In the genomic region with DNA sequence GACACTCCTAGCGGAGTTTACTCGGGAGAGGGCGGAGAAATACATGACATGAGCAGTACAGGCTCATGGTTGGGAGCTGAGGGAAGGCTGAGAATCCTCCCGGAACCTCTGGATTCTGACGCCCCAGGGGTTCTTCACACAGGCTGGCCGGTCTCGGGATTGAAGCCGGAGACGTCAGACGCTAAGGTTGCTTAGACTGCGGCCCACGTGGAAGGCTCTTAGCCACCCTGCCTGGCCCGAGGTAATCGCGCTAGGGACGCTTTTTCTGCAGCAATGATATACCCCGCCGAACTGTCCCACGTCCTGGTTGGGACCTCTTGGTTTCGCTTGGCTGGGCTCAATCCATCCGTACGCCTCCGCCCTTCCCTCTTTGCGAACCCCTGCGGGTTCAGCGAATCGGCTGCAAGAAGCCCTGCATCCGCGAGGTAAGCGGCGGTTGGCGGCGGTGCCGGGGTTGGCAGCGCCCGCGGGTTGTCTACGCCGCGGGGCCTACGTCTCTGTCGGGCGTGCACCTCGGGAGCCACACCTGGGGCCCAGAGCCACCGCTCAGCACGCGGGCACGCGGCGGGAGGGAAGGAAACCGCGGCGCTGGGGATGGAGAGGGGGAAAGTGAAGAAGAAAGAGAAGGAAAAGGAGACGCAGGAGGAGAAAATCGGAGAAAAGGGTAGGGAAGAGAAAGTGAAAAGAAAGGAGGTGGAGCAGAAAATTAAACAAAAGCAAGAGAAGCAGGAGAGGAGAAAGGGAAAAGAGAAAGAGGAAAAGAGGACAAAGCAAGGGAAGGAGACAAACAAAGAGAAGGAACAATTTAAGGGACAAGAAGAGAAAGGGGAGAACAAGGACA, we compare ENCODE assay signal across 8 cellular contexts.
A peak's percentile ranks its signal among the peaks of the same experiment; 100 is the strongest.
DNase-seq lines count a peak whose midpoint lies in the region; ATAC-seq and TF ChIP-seq lines count a peak whose summit lies in the region.

Gene ARL9, plus strand, starts transcription at position 523 of the 841 bp plus-strand sequence. Its CDS starts 72 bp downstream, at position 595.

- no peak for TF ChIP-seq CTCF in AG09309 (IDR thresholded peaks at IDR 0.05; ENCODE audit: control insufficient read depth, insufficient read depth, low read depth, low read length, missing control alignments)

- H3K27me3 ChIP-seq in mucosa of rectum (ENCODE audit: control insufficient read depth in 2 of 2, insufficient read depth in 2 of 2, low read length in 2 of 2), result peaks cover 0 to 2% of the 10 kb centered on the region in 2 donors

- H3K4me1 ChIP-seq in mucosa of rectum (ENCODE audit: control insufficient read depth in 2 of 2, insufficient read depth in 2 of 2, low read length in 2 of 2), result peaks cover 6 to 7% of the 10 kb centered on the region in 2 donors

- H3K4me3 ChIP-seq in AG09309 (ENCODE audit: control insufficient read depth, low read depth, low read length), result peak within 1 kb of the TSS; percentile 64
- peak within 1 kb of the TSS; percentile 77 to 78 for H3K4me3 ChIP-seq in mucosa of rectum (ENCODE audit: low read length in 2 of 2)

- peak within 1 kb of the TSS; percentile 41 to 71 for H3K9ac ChIP-seq in mucosa of rectum (ENCODE audit: low read depth in 1 of 2, low read length in 2 of 2)

- ATAC-seq in GM19463 (IDR thresholded peaks at IDR 0.05; ENCODE audit: unreplicated experiment), result peak; percentile 72
- ATAC-seq in HG03378 (IDR thresholded peaks at IDR 0.05; ENCODE audit: unreplicated experiment), result no peak

- DNase-seq in AG09309 (ENCODE audit: low read depth) (peak; percentile 5), NCI-H146 (lab: John Stamatoyannopoulos, UW) (peak; percentile 47), epidermal melanocyte (ENCODE audit: insufficient read length, low spot score) (peak; percentile 66)
- peak; percentile 73 for DNase-seq in activated CD8-positive, alpha-beta memory T cell treated with anti-CD3 and anti-CD28 coated beads, Interleukin-2, amount 50 U/mL, for 4 hours
- peak; percentile 29 to 30 for DNase-seq in stimulated activated CD8-positive, alpha-beta memory T cell treated with anti-CD3 and anti-CD28 coated beads, Interleukin-15, amount 100 ng/mL, for 48 hours (ENCODE audit: low read depth in 2 of 2)

- H3K9me3 ChIP-seq in mucosa of rectum (ENCODE audit: control insufficient read depth in 2 of 2, low read length in 2 of 2), result no peaks in the 10 kb centered on the region

- peak within 1 kb of the TSS in 1 of 2 donors; percentile 28 for H3K27ac ChIP-seq in mucosa of rectum (ENCODE audit: low read depth in 2 of 2, low read length in 2 of 2)

- H3K36me3 ChIP-seq in mucosa of rectum (ENCODE audit: control insufficient read depth in 2 of 2, insufficient read depth in 2 of 2, low read length in 2 of 2), result peaks cover 11 to 12% of the 10 kb centered on the region in 2 donors

Comparison
In these comparisons a context has a peak if more than half of its experiments do, and no peak if none do; other contexts are left out.
1. DNase-seq: peak in every context shown above with its lines; median percentile 73 in activated CD8-positive, alpha-beta memory T cell treated with anti-CD3 and anti-CD28 coated beads, Interleukin-2, amount 50 U/mL, for 4 hours; 66 in epidermal melanocyte; 47 in NCI-H146; 30 in stimulated activated CD8-positive, alpha-beta memory T cell treated with anti-CD3 and anti-CD28 coated beads, Interleukin-15, amount 100 ng/mL, for 48 hours; 5 in AG09309.